In genomic region chr2:236785611-236786057, GRCh38 we compare ENCODE assay signal across 21 cellular contexts.
DNase-seq lines count a peak whose midpoint lies in the region; ATAC-seq and TF ChIP-seq lines count a peak whose summit lies in the region.
"Had no signal": no experiment of that assay in that cellular context is flagged by ENCODE, and none has a peak within 500 bp of the region (broad histone marks: within the 10 kb centered on the region; RNA-seq: fewer than 3 reads in every experiment).

No MANE protein-coding gene starts in this region.

- H3K4me1 ChIP-seq in ascending aorta (peaks cover 0 to 15% of the 10 kb centered on the region in 2 donors), right cardiac atrium (ENCODE audit: control insufficient read depth, insufficient read depth, low read length) (no peaks in the 10 kb centered on the region), hepatocyte (ENCODE audit: insufficient read depth) (peaks cover 3% of the 10 kb centered on the region)
- H3K4me1 ChIP-seq: parathyroid adenoma had no signal

- H3K27me3 ChIP-seq in ascending aorta (no peaks in the 10 kb centered on the region), right cardiac atrium (ENCODE audit: control insufficient read depth, insufficient read depth) (no peaks in the 10 kb centered on the region), hepatocyte (no peaks in the 10 kb centered on the region)
- H3K27me3 ChIP-seq: SJCRH30 had no signal

- intact Hi-C loops in ascending aorta (cut with DNase I) = loop anchor here (2.0 to 10.0 kb wide), 3 partner anchors 47 to 239 kb away; no protein-coding TSS in a partner anchor
- intact Hi-C loops in right cardiac atrium (cut with DNase I) = no loop called here
- intact Hi-C loops in activated T-helper 2 cell treated with anti-CD3 and anti-CD28 coated beads, Interferon-gamma antibody, Interleukin-2, Interleukin-4, amounts not matched to agents 10 μg/mL and 5 μg/mL and 100 μg/mL, durations not matched to agents 14 hours and 24 hours and 36 hours (cut with micrococcal nuclease) = no loop called here

- H3K27ac Mint-ChIP-seq in progenitor cell of endocrine pancreas = peak overlapping the region; percentile 17
- no peak overlapping the region for H3K27ac Mint-ChIP-seq in activated T-helper 2 cell treated with anti-CD3 and anti-CD28 coated beads, Interferon-gamma antibody, Interleukin-2, Interleukin-4, amounts not matched to agents 10 μg/mL and 5 μg/mL and 100 μg/mL, durations not matched to agents 14 hours and 24 hours and 36 hours
- H3K27ac Mint-ChIP-seq: activated naive CD4-positive, alpha-beta T cell treated with anti-CD3 and anti-CD28 coated beads, Interleukin-2, amount 50 U/mL, for 24 hours; natural killer cell treated with Interleukin-12 subunit alpha and Interleukin-12 subunit beta and Interleukin-15 and Interleukin-18, amount 100 ng/mL, for 72 hours; stimulated activated effector memory CD8-positive, alpha-beta T cell treated with anti-CD3 and anti-CD28 coated beads, Interleukin-12 subunit alpha, Interleukin-12 subunit beta, amount 100 ng/mL, for 72 hours; T-helper 1 cell treated with Interleukin-12 subunit alpha and Interleukin-12 subunit beta and Interleukin-4 antibody, amounts not matched to agents 30 μg/mL and 1 μg/mL, for 36 hours had no signal

- peaks cover 15% of the 10 kb centered on the region for H3K9me3 Mint-ChIP-seq in progenitor cell of endocrine pancreas (ENCODE audit: low read depth)
- no peaks in the 10 kb centered on the region for H3K9me3 Mint-ChIP-seq in activated T-helper 2 cell treated with anti-CD3 and anti-CD28 coated beads, Interferon-gamma antibody, Interleukin-2, Interleukin-4, amounts not matched to agents 10 μg/mL and 5 μg/mL and 100 μg/mL, durations not matched to agents 14 hours and 24 hours and 36 hours
- H3K9me3 Mint-ChIP-seq: activated naive CD4-positive, alpha-beta T cell treated with anti-CD3 and anti-CD28 coated beads, Interleukin-2, amount 50 U/mL, for 24 hours; natural killer cell treated with Interleukin-12 subunit alpha and Interleukin-12 subunit beta and Interleukin-15 and Interleukin-18, amount 100 ng/mL, for 72 hours; stimulated activated effector memory CD8-positive, alpha-beta T cell treated with anti-CD3 and anti-CD28 coated beads, Interleukin-12 subunit alpha, Interleukin-12 subunit beta, amount 100 ng/mL, for 72 hours; T-helper 1 cell treated with Interleukin-12 subunit alpha and Interleukin-12 subunit beta and Interleukin-4 antibody, amounts not matched to agents 30 μg/mL and 1 μg/mL, for 36 hours had no signal

- no peaks in the 10 kb centered on the region for H3K79me2 ChIP-seq in hepatocyte
- H3K79me2 ChIP-seq: parathyroid adenoma had no signal

- ATAC-seq in right cardiac atrium (peak; percentile 91 to 95), HG02588 (IDR thresholded peaks at IDR 0.05; ENCODE audit: unreplicated experiment) (no peak)
- ATAC-seq: stimulated activated effector memory CD8-positive, alpha-beta T cell treated with anti-CD3 and anti-CD28 coated beads, Interleukin-12 subunit alpha, Interleukin-12 subunit beta, amount 100 ng/mL, for 72 hours had no signal

- H3K36me3 ChIP-seq in ascending aorta (no peaks in the 10 kb centered on the region), hepatocyte (replicated peaks; ENCODE audit: insufficient read depth, low read depth) (no peaks in the 10 kb centered on the region)
- H3K36me3 ChIP-seq: SJCRH30 had no signal

- H2AFZ ChIP-seq in hepatocyte = no peak overlapping the region
- H2AFZ ChIP-seq: parathyroid adenoma had no signal

- no peaks in the 10 kb centered on the region for H3K9me3 ChIP-seq in ascending aorta
- no peaks in the 10 kb centered on the region for H3K9me3 ChIP-seq in right cardiac atrium (ENCODE audit: control insufficient read depth, low read length)
- H3K9me3 ChIP-seq in hepatocyte (ENCODE audit: low read depth) = no peaks in the 10 kb centered on the region
- H3K9me3 ChIP-seq: SJCRH30 had no signal

- H3K36me3 Mint-ChIP-seq in progenitor cell of endocrine pancreas (ENCODE audit: insufficient read depth) = no peaks in the 10 kb centered on the region
- no peaks in the 10 kb centered on the region for H3K36me3 Mint-ChIP-seq in activated T-helper 2 cell treated with anti-CD3 and anti-CD28 coated beads, Interferon-gamma antibody, Interleukin-2, Interleukin-4, amounts not matched to agents 10 μg/mL and 5 μg/mL and 100 μg/mL, durations not matched to agents 14 hours and 24 hours and 36 hours (ENCODE audit: low read depth)
- H3K36me3 Mint-ChIP-seq: activated naive CD4-positive, alpha-beta T cell treated with anti-CD3 and anti-CD28 coated beads, Interleukin-2, amount 50 U/mL, for 24 hours; natural killer cell treated with Interleukin-12 subunit alpha and Interleukin-12 subunit beta and Interleukin-15 and Interleukin-18, amount 100 ng/mL, for 72 hours; stimulated activated effector memory CD8-positive, alpha-beta T cell treated with anti-CD3 and anti-CD28 coated beads, Interleukin-12 subunit alpha, Interleukin-12 subunit beta, amount 100 ng/mL, for 72 hours had no signal

- peaks cover 29% of the 10 kb centered on the region for H3K4me1 Mint-ChIP-seq in progenitor cell of endocrine pancreas (ENCODE audit: low read depth)
- no peaks in the 10 kb centered on the region for H3K4me1 Mint-ChIP-seq in activated T-helper 2 cell treated with anti-CD3 and anti-CD28 coated beads, Interferon-gamma antibody, Interleukin-2, Interleukin-4, amounts not matched to agents 10 μg/mL and 5 μg/mL and 100 μg/mL, durations not matched to agents 14 hours and 24 hours and 36 hours (ENCODE audit: low read depth)
- H3K4me1 Mint-ChIP-seq: activated naive CD4-positive, alpha-beta T cell treated with anti-CD3 and anti-CD28 coated beads, Interleukin-2, amount 50 U/mL, for 24 hours had no signal

- 33% methylated on average over 6 of the region's 6 CpGs for WGBS in right cardiac atrium
- WGBS in hepatocyte (ENCODE audit: low lambda C conversion rate, missing lambda C conversion rate) = 50% methylated on average over 6 of the region's 6 CpGs

- TF ChIP-seq CTCF in ascending aorta (IDR thresholded peaks at IDR 0.05) (no peak), epithelial cell of esophagus (IDR thresholded peaks at IDR 0.05; ENCODE audit: insufficient read depth, low read depth, low read length, missing control alignments) (no peak), progenitor cell of endocrine pancreas (IDR thresholded peaks at IDR 0.05; ENCODE audit: unreplicated experiment) (no peak), hepatocyte (IDR thresholded peaks at IDR 0.05; ENCODE audit: poor library complexity) (no peak)

- H3K27ac ChIP-seq in ascending aorta = peak overlapping the region; percentile 62 to 71
- peak overlapping the region; percentile 57 for H3K27ac ChIP-seq in right cardiac atrium (ENCODE audit: low read length)
- H3K27ac ChIP-seq in hepatocyte = no peak overlapping the region
- H3K27ac ChIP-seq: parathyroid adenoma, SJCRH30 had no signal

- no peaks in the 10 kb centered on the region for H4K20me1 ChIP-seq in hepatocyte (ENCODE audit: insufficient read depth, poor library complexity, severe bottlenecking)

- no peak overlapping the region for H3K4me3 ChIP-seq in ascending aorta
- no peak overlapping the region for H3K4me3 ChIP-seq in epithelial cell of esophagus (ENCODE audit: low read length)
- no peak overlapping the region for H3K4me3 ChIP-seq in right cardiac atrium (ENCODE audit: low read length)
- H3K4me3 ChIP-seq in hepatocyte = no peak overlapping the region
- H3K4me3 ChIP-seq: SJCRH30 had no signal

- no peak for DNase-seq in ascending aorta (ENCODE audit: low spot score in 2 of 2)
- DNase-seq in epithelial cell of esophagus (ENCODE audit: low read depth) = peak; percentile 49
- DNase-seq in right cardiac atrium = no peak
- no peak for DNase-seq in progenitor cell of endocrine pancreas (ENCODE audit: low spot score, unreplicated experiment)
- DNase-seq in activated T-helper 2 cell treated with anti-CD3 and anti-CD28 coated beads, Interferon-gamma antibody, Interleukin-2, Interleukin-4, amounts not matched to agents 10 μg/mL and 5 μg/mL and 100 μg/mL, durations not matched to agents 14 hours and 24 hours and 36 hours (ENCODE audit: low spot score) = no peak
- DNase-seq in hepatocyte (ENCODE audit: low spot score) = no peak
- DNase-seq in stimulated activated CD4-positive, alpha-beta T cell treated with anti-CD3 and anti-CD28 coated beads, Interleukin-4, amount 100 ng/mL, for 4 hours = no peak
- DNase-seq: activated CD4-positive, alpha-beta T cell treated with anti-CD3 and anti-CD28 coated beads for 48 hours; C1 segment of cervical spinal cord; cortex of kidney; kidney; NCI-H1105 treated with DMSO at 0.1 percent for 48 hours; NCI-H510A; SJCRH30 had no signal

- H3K27me3 Mint-ChIP-seq in progenitor cell of endocrine pancreas = peaks cover 16% of the 10 kb centered on the region
- H3K27me3 Mint-ChIP-seq in activated T-helper 2 cell treated with anti-CD3 and anti-CD28 coated beads, Interferon-gamma antibody, Interleukin-2, Interleukin-4, amounts not matched to agents 10 μg/mL and 5 μg/mL and 100 μg/mL, durations not matched to agents 14 hours and 24 hours and 36 hours (ENCODE audit: low read depth) = peaks cover 7% of the 10 kb centered on the region

- no peaks in the 10 kb centered on the region for H3K9me2 ChIP-seq in hepatocyte (replicated peaks; ENCODE audit: insufficient read depth)

- no peak overlapping the region for H3K4me2 ChIP-seq in hepatocyte

- H3K4me3 Mint-ChIP-seq in progenitor cell of endocrine pancreas (ENCODE audit: low read depth) = no peak overlapping the region
- no peak overlapping the region for H3K4me3 Mint-ChIP-seq in activated T-helper 2 cell treated with anti-CD3 and anti-CD28 coated beads, Interferon-gamma antibody, Interleukin-2, Interleukin-4, amounts not matched to agents 10 μg/mL and 5 μg/mL and 100 μg/mL, durations not matched to agents 14 hours and 24 hours and 36 hours (ENCODE audit: low read depth)
- H3K4me3 Mint-ChIP-seq: activated naive CD4-positive, alpha-beta T cell treated with anti-CD3 and anti-CD28 coated beads, Interleukin-2, amount 50 U/mL, for 24 hours; brain; natural killer cell treated with Interleukin-12 subunit alpha and Interleukin-12 subunit beta and Interleukin-15 and Interleukin-18, amount 100 ng/mL, for 72 hours; stimulated activated effector memory CD8-positive, alpha-beta T cell treated with anti-CD3 and anti-CD28 coated beads, Interleukin-12 subunit alpha, Interleukin-12 subunit beta, amount 100 ng/mL, for 72 hours; T-helper 1 cell treated with Interleukin-12 subunit alpha and Interleukin-12 subunit beta and Interleukin-4 antibody, amounts not matched to agents 30 μg/mL and 1 μg/mL, for 36 hours had no signal
